1 cellular context compared by ENCODE assay signal in the genomic region with DNA sequence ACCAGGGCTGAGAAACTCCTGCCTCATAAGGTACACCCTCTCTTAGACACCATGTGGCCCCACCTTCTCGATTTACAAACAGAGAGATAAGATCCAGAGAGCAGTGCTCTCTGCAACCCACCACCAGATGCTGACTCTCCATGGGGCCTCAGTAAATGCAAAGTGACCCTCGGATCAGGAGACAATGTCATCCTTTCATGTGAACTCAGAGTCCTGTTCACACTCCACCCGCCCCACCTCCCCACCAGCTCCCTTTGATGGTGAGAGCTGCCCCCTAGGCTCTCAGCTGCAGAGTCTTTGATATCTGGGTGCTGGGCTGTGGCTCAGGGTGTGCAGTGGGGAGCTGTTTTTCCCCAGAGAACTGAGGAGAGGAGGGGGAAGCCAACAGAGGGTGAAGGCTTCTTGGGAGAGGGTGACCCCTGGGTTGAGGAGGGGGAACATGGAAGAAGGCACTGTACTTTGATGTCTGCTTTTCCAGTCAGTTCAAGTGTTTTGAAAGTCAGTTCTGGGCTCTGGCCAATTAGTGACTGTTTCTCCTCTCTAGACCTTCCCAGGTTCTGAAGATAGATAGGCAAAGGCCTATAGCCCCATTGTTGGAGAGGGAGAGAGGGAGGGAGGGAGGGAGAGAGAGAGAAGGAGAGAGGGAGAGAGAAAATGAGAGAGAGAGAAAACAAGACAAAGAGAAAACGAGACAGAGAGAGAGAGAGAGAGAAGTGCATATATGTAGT.
TF ChIP-seq lines count a peak whose summit lies in the region.

No MANE protein-coding gene starts in this region.

TF ChIP-seq in HepG2, 621 proteins besides CTCF, POLR2A, EP300 and RAD21 (continued from another document and continues in another):
- TF ChIP-seq, protein P1, sequence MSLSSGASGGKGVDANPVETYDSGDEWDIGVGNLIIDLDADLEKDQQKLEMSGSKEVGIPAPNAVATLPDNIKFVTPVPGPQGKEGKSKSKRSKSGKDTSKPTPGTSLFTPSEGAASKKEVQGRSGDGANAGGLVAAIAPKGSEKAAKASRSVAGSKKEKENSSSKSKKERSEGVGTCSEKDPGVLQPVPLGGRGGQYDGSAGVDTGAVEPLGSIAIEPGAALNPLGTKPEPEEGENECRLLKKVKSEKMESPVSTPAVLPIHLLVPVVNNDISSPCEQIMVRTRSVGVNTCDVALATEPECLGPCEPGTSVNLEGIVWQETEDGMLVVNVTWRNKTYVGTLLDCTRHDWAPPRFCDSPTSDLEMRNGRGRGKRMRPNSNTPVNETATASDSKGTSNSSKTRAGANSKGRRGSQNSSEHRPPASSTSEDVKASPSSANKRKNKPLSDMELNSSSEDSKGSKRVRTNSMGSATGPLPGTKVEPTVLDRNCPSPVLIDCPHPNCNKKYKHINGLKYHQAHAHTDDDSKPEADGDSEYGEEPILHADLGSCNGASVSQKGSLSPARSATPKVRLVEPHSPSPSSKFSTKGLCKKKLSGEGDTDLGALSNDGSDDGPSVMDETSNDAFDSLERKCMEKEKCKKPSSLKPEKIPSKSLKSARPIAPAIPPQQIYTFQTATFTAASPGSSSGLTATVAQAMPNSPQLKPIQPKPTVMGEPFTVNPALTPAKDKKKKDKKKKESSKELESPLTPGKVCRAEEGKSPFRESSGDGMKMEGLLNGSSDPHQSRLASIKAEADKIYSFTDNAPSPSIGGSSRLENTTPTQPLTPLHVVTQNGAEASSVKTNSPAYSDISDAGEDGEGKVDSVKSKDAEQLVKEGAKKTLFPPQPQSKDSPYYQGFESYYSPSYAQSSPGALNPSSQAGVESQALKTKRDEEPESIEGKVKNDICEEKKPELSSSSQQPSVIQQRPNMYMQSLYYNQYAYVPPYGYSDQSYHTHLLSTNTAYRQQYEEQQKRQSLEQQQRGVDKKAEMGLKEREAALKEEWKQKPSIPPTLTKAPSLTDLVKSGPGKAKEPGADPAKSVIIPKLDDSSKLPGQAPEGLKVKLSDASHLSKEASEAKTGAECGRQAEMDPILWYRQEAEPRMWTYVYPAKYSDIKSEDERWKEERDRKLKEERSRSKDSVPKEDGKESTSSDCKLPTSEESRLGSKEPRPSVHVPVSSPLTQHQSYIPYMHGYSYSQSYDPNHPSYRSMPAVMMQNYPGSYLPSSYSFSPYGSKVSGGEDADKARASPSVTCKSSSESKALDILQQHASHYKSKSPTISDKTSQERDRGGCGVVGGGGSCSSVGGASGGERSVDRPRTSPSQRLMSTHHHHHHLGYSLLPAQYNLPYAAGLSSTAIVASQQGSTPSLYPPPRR (CRISPR knock-in tag; IDR thresholded peaks at IDR 0.05; ENCODE audit: borderline replicate concordance): peak; percentile 56; the same call in 1 of the 2 replicates
- TF ChIP-seq NCOR1 (IDR thresholded peaks at IDR 0.05; ENCODE audit: borderline replicate concordance, low read length) (peak; percentile 21; the same call in 1 of the 2 replicates), POLR2AphosphoS2 (IDR thresholded peaks at IDR 0.05; ENCODE audit: low read depth, low read length) (no peak), FOXA1 (IDR thresholded peaks at IDR 0.05) (no peak), FOXA1 (CRISPR knock-in tag; IDR thresholded peaks at IDR 0.05) (no peak), ZMYM4 (CRISPR knock-in tag; IDR thresholded peaks at IDR 0.05) (peak; percentile 41; the same call in 1 of the 2 replicates), U2AF2 (IDR thresholded peaks at IDR 0.05; ENCODE audit: low read depth, low read length) (no peak), RFX1 (IDR thresholded peaks at IDR 0.05) (no peak), HOXA5 (CRISPR knock-in tag; IDR thresholded peaks at IDR 0.05) (no peak), ZNF674 (CRISPR knock-in tag; IDR thresholded peaks at IDR 0.05; ENCODE audit: low read depth) (no peak), GATA4 (IDR thresholded peaks at IDR 0.05; ENCODE audit: borderline replicate concordance, low read depth) (no peak), NFKBIZ (CRISPR knock-in tag; IDR thresholded peaks at IDR 0.05) (no peak), RFX3 (CRISPR knock-in tag; IDR thresholded peaks at IDR 0.05) (no peak), ZNF839 (CRISPR knock-in tag; IDR thresholded peaks at IDR 0.05; ENCODE audit: borderline replicate concordance) (no peak), HOXA9 (CRISPR knock-in tag; IDR thresholded peaks at IDR 0.05; ENCODE audit: borderline replicate concordance) (no peak), ZMAT3 (CRISPR knock-in tag; conservative IDR thresholded peaks at IDR 0.05) (no peak), TCF7 (IDR thresholded peaks at IDR 0.05; ENCODE audit: low read depth) (peak; percentile 89), HCFC1 (IDR thresholded peaks at IDR 0.05; ENCODE audit: low read depth, low read length) (no peak), HNF4G (IDR thresholded peaks at IDR 0.05; ENCODE audit: borderline replicate concordance, low read depth, low read length) (no peak; the same call in 1 of the 2 replicates), HNF4G (CRISPR knock-in tag; IDR thresholded peaks at IDR 0.05; ENCODE audit: borderline replicate concordance, low read depth) (no peak), ZNF709 (CRISPR knock-in tag; IDR thresholded peaks at IDR 0.05) (no peak), ZNF296 (CRISPR knock-in tag; conservative IDR thresholded peaks at IDR 0.05) (no peak), NR2F6 (IDR thresholded peaks at IDR 0.05) (0 out of 2 replicates have a peak, but pooled peaks have one; percentile 46), NR2F6 (CRISPR knock-in tag; IDR thresholded peaks at IDR 0.05) (peak; percentile 44; the same call in 1 of the 2 replicates), GFI1 (CRISPR knock-in tag; IDR thresholded peaks at IDR 0.05; ENCODE audit: borderline replicate concordance) (no peak), ZNF20 (CRISPR knock-in tag; IDR thresholded peaks at IDR 0.05) (no peak), ZNF24 (IDR thresholded peaks at IDR 0.05) (no peak), SALL1 (CRISPR knock-in tag; IDR thresholded peaks at IDR 0.05) (peak; percentile 44; the same call in 1 of the 2 replicates), RFXANK (CRISPR knock-in tag; IDR thresholded peaks at IDR 0.05) (no peak), HOXA3 (CRISPR knock-in tag; IDR thresholded peaks at IDR 0.05) (no peak), ZKSCAN1 (IDR thresholded peaks at IDR 0.05; ENCODE audit: low read length) (no peak), ZNF256 (CRISPR knock-in tag; conservative IDR thresholded peaks at IDR 0.05) (no peak), SALL2 (CRISPR knock-in tag; IDR thresholded peaks at IDR 0.05) (no peak), ZNF446 (CRISPR knock-in tag; IDR thresholded peaks at IDR 0.05) (no peak), GATAD1 (CRISPR knock-in tag; IDR thresholded peaks at IDR 0.05) (no peak), TAF1 (CRISPR knock-in tag; IDR thresholded peaks at IDR 0.05) (no peak), AKAP8 (CRISPR knock-in tag; IDR thresholded peaks at IDR 0.05) (no peak)
- TF ChIP-seq, protein P2, sequence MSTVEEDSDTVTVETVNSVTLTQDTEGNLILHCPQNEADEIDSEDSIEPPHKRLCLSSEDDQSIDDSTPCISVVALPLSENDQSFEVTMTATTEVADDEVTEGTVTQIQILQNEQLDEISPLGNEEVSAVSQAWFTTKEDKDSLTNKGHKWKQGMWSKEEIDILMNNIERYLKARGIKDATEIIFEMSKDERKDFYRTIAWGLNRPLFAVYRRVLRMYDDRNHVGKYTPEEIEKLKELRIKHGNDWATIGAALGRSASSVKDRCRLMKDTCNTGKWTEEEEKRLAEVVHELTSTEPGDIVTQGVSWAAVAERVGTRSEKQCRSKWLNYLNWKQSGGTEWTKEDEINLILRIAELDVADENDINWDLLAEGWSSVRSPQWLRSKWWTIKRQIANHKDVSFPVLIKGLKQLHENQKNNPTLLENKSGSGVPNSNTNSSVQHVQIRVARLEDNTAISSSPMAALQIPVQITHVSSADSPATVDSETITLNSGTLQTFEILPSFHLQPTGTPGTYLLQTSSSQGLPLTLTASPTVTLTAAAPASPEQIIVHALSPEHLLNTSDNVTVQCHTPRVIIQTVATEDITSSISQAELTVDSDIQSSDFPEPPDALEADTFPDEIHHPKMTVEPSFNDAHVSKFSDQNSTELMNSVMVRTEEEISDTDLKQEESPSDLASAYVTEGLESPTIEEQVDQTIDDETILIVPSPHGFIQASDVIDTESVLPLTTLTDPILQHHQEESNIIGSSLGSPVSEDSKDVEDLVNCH (CRISPR knock-in tag; IDR thresholded peaks at IDR 0.05): no peak
- TF ChIP-seq, protein P3, sequence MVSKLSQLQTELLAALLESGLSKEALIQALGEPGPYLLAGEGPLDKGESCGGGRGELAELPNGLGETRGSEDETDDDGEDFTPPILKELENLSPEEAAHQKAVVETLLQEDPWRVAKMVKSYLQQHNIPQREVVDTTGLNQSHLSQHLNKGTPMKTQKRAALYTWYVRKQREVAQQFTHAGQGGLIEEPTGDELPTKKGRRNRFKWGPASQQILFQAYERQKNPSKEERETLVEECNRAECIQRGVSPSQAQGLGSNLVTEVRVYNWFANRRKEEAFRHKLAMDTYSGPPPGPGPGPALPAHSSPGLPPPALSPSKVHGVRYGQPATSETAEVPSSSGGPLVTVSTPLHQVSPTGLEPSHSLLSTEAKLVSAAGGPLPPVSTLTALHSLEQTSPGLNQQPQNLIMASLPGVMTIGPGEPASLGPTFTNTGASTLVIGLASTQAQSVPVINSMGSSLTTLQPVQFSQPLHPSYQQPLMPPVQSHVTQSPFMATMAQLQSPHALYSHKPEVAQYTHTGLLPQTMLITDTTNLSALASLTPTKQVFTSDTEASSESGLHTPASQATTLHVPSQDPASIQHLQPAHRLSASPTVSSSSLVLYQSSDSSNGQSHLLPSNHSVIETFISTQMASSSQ (IDR thresholded peaks at IDR 0.05; ENCODE audit: low read depth): 0 out of 2 replicates have a peak, but pooled peaks have one; percentile 13
- TF ChIP-seq, protein P3 (CRISPR knock-in tag; IDR thresholded peaks at IDR 0.05; ENCODE audit: borderline replicate concordance): no peak
- TF ChIP-seq, protein P4, sequence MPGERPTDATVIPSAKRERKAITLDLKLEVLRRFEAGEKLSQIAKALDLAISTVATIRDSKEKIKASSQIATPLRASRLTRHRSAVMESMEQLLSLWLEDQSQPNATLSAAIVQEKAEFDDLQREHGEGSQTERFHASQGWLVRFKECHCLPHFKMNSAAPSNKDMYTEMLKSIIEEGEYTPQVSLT (CRISPR knock-in tag; IDR thresholded peaks at IDR 0.05; ENCODE audit: borderline replicate concordance, low read depth): no peak
- TF ChIP-seq, protein P5, sequence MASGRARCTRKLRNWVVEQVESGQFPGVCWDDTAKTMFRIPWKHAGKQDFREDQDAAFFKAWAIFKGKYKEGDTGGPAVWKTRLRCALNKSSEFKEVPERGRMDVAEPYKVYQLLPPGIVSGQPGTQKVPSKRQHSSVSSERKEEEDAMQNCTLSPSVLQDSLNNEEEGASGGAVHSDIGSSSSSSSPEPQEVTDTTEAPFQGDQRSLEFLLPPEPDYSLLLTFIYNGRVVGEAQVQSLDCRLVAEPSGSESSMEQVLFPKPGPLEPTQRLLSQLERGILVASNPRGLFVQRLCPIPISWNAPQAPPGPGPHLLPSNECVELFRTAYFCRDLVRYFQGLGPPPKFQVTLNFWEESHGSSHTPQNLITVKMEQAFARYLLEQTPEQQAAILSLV (CRISPR knock-in tag; IDR thresholded peaks at IDR 0.05; ENCODE audit: borderline replicate concordance): no peak
- TF ChIP-seq, protein P6, sequence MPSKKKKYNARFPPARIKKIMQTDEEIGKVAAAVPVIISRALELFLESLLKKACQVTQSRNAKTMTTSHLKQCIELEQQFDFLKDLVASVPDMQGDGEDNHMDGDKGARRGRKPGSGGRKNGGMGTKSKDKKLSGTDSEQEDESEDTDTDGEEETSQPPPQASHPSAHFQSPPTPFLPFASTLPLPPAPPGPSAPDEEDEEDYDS (CRISPR knock-in tag; IDR thresholded peaks at IDR 0.05): no peak
- TF ChIP-seq, protein P7, sequence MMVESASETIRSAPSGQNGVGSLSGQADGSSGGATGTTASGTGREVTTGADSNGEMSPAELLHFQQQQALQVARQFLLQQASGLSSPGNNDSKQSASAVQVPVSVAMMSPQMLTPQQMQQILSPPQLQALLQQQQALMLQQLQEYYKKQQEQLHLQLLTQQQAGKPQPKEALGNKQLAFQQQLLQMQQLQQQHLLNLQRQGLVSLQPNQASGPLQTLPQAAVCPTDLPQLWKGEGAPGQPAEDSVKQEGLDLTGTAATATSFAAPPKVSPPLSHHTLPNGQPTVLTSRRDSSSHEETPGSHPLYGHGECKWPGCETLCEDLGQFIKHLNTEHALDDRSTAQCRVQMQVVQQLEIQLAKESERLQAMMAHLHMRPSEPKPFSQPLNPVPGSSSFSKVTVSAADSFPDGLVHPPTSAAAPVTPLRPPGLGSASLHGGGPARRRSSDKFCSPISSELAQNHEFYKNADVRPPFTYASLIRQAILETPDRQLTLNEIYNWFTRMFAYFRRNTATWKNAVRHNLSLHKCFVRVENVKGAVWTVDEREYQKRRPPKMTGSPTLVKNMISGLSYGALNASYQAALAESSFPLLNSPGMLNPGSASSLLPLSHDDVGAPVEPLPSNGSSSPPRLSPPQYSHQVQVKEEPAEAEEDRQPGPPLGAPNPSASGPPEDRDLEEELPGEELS (CRISPR knock-in tag; IDR thresholded peaks at IDR 0.05): peak; percentile 55; the same call in 1 of the 2 replicates
- TF ChIP-seq, protein P8, sequence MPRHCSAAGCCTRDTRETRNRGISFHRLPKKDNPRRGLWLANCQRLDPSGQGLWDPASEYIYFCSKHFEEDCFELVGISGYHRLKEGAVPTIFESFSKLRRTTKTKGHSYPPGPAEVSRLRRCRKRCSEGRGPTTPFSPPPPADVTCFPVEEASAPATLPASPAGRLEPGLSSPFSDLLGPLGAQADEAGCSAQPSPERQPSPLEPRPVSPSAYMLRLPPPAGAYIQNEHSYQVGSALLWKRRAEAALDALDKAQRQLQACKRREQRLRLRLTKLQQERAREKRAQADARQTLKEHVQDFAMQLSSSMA (CRISPR knock-in tag; IDR thresholded peaks at IDR 0.05): no peak
